In the genomic region with DNA sequence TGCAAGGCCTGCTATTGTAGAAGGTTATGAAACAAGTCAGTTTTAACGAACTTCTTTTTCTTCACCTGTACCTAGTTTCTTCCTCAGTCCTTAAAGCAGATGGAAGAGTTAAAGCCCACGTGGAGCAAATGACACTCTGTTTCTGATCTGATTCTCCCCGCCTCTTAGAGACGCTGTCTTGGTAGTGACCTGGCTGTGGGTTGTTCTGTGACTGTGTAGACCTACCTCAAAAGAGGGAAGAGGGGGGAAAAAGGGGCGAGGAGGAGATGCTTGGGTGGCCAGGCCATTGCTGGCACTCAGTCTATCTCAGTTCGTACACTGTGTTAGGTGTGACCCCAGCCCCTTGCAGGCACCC, we compare ENCODE assay signal across 11 cellular contexts. TPM values are rescaled to one million over a fixed set of nuclear protein-coding genes. Genes with fewer than 3 reads are reported as not detected.
DNase-seq lines count a peak whose midpoint lies in the region; ATAC-seq and TF ChIP-seq lines count a peak whose summit lies in the region.
"Had no signal": no experiment of that assay in that cellular context is flagged by ENCODE, and none has a peak within 500 bp of the region (broad histone marks: within the 10 kb centered on the region; RNA-seq: fewer than 3 reads in every experiment).

No MANE protein-coding gene starts in this region.

- no peak for TF ChIP-seq CTCF in left ventricle myocardium inferior (IDR thresholded peaks at IDR 0.05; ENCODE audit: borderline replicate concordance)
- TF ChIP-seq CTCF in brain (conservative IDR thresholded peaks at IDR 0.05), result no peak
- TF ChIP-seq CTCF in type B pancreatic cell (conservative IDR thresholded peaks at IDR 0.05), result no peak
- TF ChIP-seq CTCF in ovary (IDR thresholded peaks at IDR 0.05), result no peak

- H2BK5ac ChIP-seq in mesendoderm (ENCODE audit: low read length), result no peak overlapping the region

- H2BK15ac ChIP-seq in mesendoderm (replicated peaks; ENCODE audit: low read depth), result no peak overlapping the region

- no peak for TF ChIP-seq POLR2A in ovary (IDR thresholded peaks at IDR 0.05)

- H3K18ac ChIP-seq in mesendoderm (ENCODE audit: low read length), result no peak overlapping the region

- no peak overlapping the region for H3K9ac ChIP-seq in mesendoderm (ENCODE audit: low read length)

- no peak overlapping the region for H4K5ac ChIP-seq in mesendoderm (ENCODE audit: low read length)

- no peaks in the 10 kb centered on the region for H3K36me3 ChIP-seq in left ventricle myocardium inferior
- H3K36me3 ChIP-seq in mesendoderm (ENCODE audit: control insufficient read depth, insufficient read depth, low read length), result no peaks in the 10 kb centered on the region
- no peaks in the 10 kb centered on the region for H3K36me3 ChIP-seq in ovary

- H3K56ac ChIP-seq in mesendoderm (ENCODE audit: low read length), result no peak overlapping the region

- H3K27me3 Mint-ChIP-seq in brain (peaks cover 30% of the 10 kb centered on the region), type B pancreatic cell (peaks cover 28% of the 10 kb centered on the region)

- no peak for TF ChIP-seq EP300 in ovary (IDR thresholded peaks at IDR 0.05)

- H3K4ac ChIP-seq in mesendoderm (ENCODE audit: low read depth, low read length), result no peak overlapping the region

- H3K79me2 ChIP-seq in mesendoderm (ENCODE audit: control insufficient read depth, insufficient read depth, low read length), result no peaks in the 10 kb centered on the region

- no peak overlapping the region for H2BK120ac ChIP-seq in mesendoderm (ENCODE audit: low read depth, low read length)

- no peak overlapping the region for H2AK5ac ChIP-seq in mesendoderm (ENCODE audit: low read length)

- H3K4me1 ChIP-seq in left ventricle myocardium inferior (peaks cover 20% of the 10 kb centered on the region), mesendoderm (ENCODE audit: control insufficient read depth, low read depth, low read length) (no peaks in the 10 kb centered on the region), ovary (ENCODE audit: insufficient read depth) (peaks cover 3% of the 10 kb centered on the region)

- H3K36me3 Mint-ChIP-seq in brain (no peaks in the 10 kb centered on the region), type B pancreatic cell (no peaks in the 10 kb centered on the region)

- H4K8ac ChIP-seq in mesendoderm (ENCODE audit: low read depth, low read length), result no peak overlapping the region

- H3K4me1 Mint-ChIP-seq in brain (peaks cover 23% of the 10 kb centered on the region), type B pancreatic cell (ENCODE audit: unreplicated experiment) (peaks cover 16% of the 10 kb centered on the region)

- no peaks in the 10 kb centered on the region for H3K79me1 ChIP-seq in mesendoderm (ENCODE audit: low read length)

- no CpG with 5 or more reads among the region's 6 CpGs for WGBS in mesendoderm (ENCODE audit: extremely low coverage, insufficient coverage, low lambda C conversion rate)
- WGBS in ovary, 3 donors, result 36 to 49% (median 48%) methylated on average over 6 of the region's 6 CpGs

- H3K27ac Mint-ChIP-seq in brain (no peak overlapping the region), type B pancreatic cell (no peak overlapping the region)

- ATAC-seq in left cardiac atrium (no peak), GM19395 (IDR thresholded peaks at IDR 0.05; ENCODE audit: unreplicated experiment) (no peak)

- H3K9me3 ChIP-seq in left ventricle myocardium inferior (replicated peaks) (no peaks in the 10 kb centered on the region), ovary (no peaks in the 10 kb centered on the region)

- H3K4me2 ChIP-seq in mesendoderm (ENCODE audit: low read length), result peak overlapping the region; percentile 5

- intact Hi-C loops in left ventricle myocardium inferior (cut with micrococcal nuclease) (no loop called here), left cardiac atrium (cut with DNase I) (no loop called here), ovary (cut with DNase I) (no loop called here)

- H3K9me3 Mint-ChIP-seq in brain (peaks cover 0 to 2% (median 0%) of the 10 kb centered on the region in 5 experiments), type B pancreatic cell (no peaks in the 10 kb centered on the region)

- H3K27ac ChIP-seq in left ventricle myocardium inferior (replicated peaks) (no peak overlapping the region), mesendoderm (ENCODE audit: low read depth, low read length) (no peak overlapping the region), ovary (no peak overlapping the region)

- DNase-seq in left ventricle myocardium inferior, result no peak
- DNase-seq in left cardiac atrium, result no peak
- no peak for DNase-seq in mesendoderm
- no peak for DNase-seq in type B pancreatic cell (ENCODE audit: extremely low spot score, unreplicated experiment)
- no peak for DNase-seq in ovary
- DNase-seq in stimulated activated CD4-positive, alpha-beta T cell treated with anti-CD3 and anti-CD28 coated beads, Interleukin-2, amount 100 ng/mL, for 24 hours, result no peak
- DNase-seq: NCI-H1092 treated with DMSO at 0.1 percent for 48 hours had no signal

- H3K4me3 Mint-ChIP-seq in brain (peak overlapping the region; percentile 27 to 69 (median 43)), type B pancreatic cell (peak overlapping the region; percentile 54)

- H3K27me3 ChIP-seq in left ventricle myocardium inferior (ENCODE audit: low read depth), result peaks cover 30% of the 10 kb centered on the region
- H3K27me3 ChIP-seq in mesendoderm (ENCODE audit: insufficient read depth, low read length, poor library complexity), result peaks cover 5% of the 10 kb centered on the region
- H3K27me3 ChIP-seq in ovary, result no peaks in the 10 kb centered on the region

- no peak overlapping the region for H3K23ac ChIP-seq in mesendoderm (ENCODE audit: low read length)

- peak overlapping the region; percentile 62 for H3K4me3 ChIP-seq in left ventricle myocardium inferior
- H3K4me3 ChIP-seq in mesendoderm (ENCODE audit: low read length), result no peak overlapping the region
- no peak overlapping the region for H3K4me3 ChIP-seq in ovary

RNA-seq across cellular contexts. Expression of gene GFRA3, which starts 0.6 kb away (rescaled TPM):
- total RNA-seq in left ventricle myocardium inferior (0.82 TPM), left cardiac atrium (1 to 10 TPM in 1 of 2 donors, under 1 TPM in 1; 0.92 to 1.7 TPM), type B pancreatic cell (ENCODE audit: low replicate concordance) (1.8 TPM in 2 replicates), ovary (under 1 TPM in 5 of 7 donors, not detected in 2; 0.18 to 0.84 (median 0.32) TPM)
- polyA plus RNA-seq in brain (ENCODE audit: insufficient read depth, low read depth, low replicate concordance) (2.0 TPM), ovary (1 to 10 TPM in 1 of 2 donors, under 1 TPM in 1; 0.61 to 2.5 TPM)
- polyA plus RNA-seq in mesendoderm (2013, experiment 1 of 2), result 0.55 TPM
- 0.53 TPM for polyA plus RNA-seq in mesendoderm (2013, experiment 2 of 2)
- total RNA-seq: fibroblast of lung, RPMI7951 had no signal
- polyA plus RNA-seq: fibroblast of lung had no signal

RNA-seq across cellular contexts. Expression of gene CDC25C, which starts 57.8 kb away (rescaled TPM):
- not detected for total RNA-seq in left ventricle myocardium inferior
- total RNA-seq in left cardiac atrium, result under 1 TPM in 1 of 2 donors, not detected in 1; 0.21 TPM
- polyA plus RNA-seq in brain (ENCODE audit: insufficient read depth, low read depth, low replicate concordance), result 13.2 TPM
- 25.5 TPM for polyA plus RNA-seq in mesendoderm (2013, experiment 1 of 2)
- polyA plus RNA-seq in mesendoderm (2013, experiment 2 of 2), result 25.5 TPM
- 4.1 and 17.2 TPM in 2 replicates for total RNA-seq in type B pancreatic cell (ENCODE audit: low replicate concordance)
- total RNA-seq in ovary, result under 1 TPM in 2 of 7 donors, not detected in 5; 0.13 to 0.23 TPM
- polyA plus RNA-seq in ovary, result under 1 TPM; 0.06 to 0.30 TPM
